Comparison of ENCODE assay signal across 10 cellular contexts in the genomic region with DNA sequence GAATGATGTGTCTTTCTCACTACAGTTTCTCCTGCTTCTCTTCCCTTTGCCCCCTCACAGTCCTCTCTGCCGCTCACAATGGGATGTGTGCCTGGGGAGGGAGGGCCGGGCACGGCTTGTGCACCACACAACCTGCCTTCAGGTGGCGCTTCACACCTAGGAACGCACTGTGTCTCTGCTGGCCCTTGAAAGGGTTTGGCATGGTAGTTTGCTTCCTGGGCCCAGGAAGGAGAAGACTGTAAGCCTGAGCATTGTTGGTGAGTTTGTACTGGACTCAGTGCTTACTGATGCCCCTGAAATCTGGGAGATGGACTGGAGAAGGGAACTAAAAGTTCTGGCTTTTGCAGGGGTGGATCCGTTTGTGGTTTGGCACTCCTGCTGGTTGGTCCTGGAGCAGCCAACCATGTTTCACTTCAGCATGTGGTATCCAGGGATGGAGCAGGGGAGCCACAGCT. TPM values are rescaled to one million over a fixed set of nuclear protein-coding genes. Genes with fewer than 3 reads are reported as not detected.
A peak's percentile ranks its signal among the peaks of the same experiment; 100 is the strongest.
DNase-seq lines count a peak whose midpoint lies in the region; ATAC-seq, FAIRE-seq and TF ChIP-seq lines count a peak whose summit lies in the region.
"Had no signal": no experiment of that assay in that cellular context is flagged by ENCODE, and none has a peak within 500 bp of the region (broad histone marks: within the 10 kb centered on the region; RNA-seq: fewer than 3 reads in every experiment).

No MANE protein-coding gene starts in this region.

- in situ Hi-C loops in SK-MEL-5 (cut with HindIII; ENCODE audit: low pct_unique_long_range_greater_than_20kb, low sequenced_read_pairs), result no loop called here

- H3K27ac ChIP-seq in A673 (ENCODE audit: low read depth, low read length, poor library complexity, severe bottlenecking), result no peak overlapping the region
- no peak overlapping the region for H3K27ac ChIP-seq in substantia nigra (ENCODE audit: low read depth, low read length, poor library complexity, severe bottlenecking)
- no peak overlapping the region for H3K27ac ChIP-seq in CD4-positive, alpha-beta T cell (ENCODE audit: low read depth, low read length)

- H3K4me3 ChIP-seq in A673 (ENCODE audit: low read depth, low read length, poor library complexity, severe bottlenecking) (no peak overlapping the region), GM12875 (ENCODE audit: low read depth, low read length) (no peak overlapping the region)
- H3K4me3 ChIP-seq: smooth muscle cell had no signal

- H3K27me3 ChIP-seq in A673 (replicated peaks; ENCODE audit: insufficient read depth, low read depth, low read length, poor library complexity), result no peaks in the 10 kb centered on the region
- no peaks in the 10 kb centered on the region for H3K27me3 ChIP-seq in CD4-positive, alpha-beta T cell (ENCODE audit: control insufficient read depth, insufficient read depth, low read length)

- no peaks in the 10 kb centered on the region for H3K36me3 Mint-ChIP-seq in CD4-positive, alpha-beta T cell (ENCODE audit: low read depth)

- no peaks in the 10 kb centered on the region for H3K9me3 Mint-ChIP-seq in CD4-positive, alpha-beta T cell

- H3K27me3 Mint-ChIP-seq in CD4-positive, alpha-beta T cell, result no peaks in the 10 kb centered on the region

- no peaks in the 10 kb centered on the region for H3K9me3 ChIP-seq in A673 (ENCODE audit: low read depth, low read length, poor library complexity, severe bottlenecking)
- no peaks in the 10 kb centered on the region for H3K9me3 ChIP-seq in CD4-positive, alpha-beta T cell (ENCODE audit: control insufficient read depth, low read length)

- ATAC-seq in CD4-positive, alpha-beta T cell (ENCODE audit: poor library complexity), result no peak

- FAIRE-seq in H54 (lab: Jason Lieb, UNC), result no peak
- FAIRE-seq: GM18507 had no signal

- CTCF ChIA-PET in A673 (lab: Charles Lee), result no interaction called here
- CTCF ChIA-PET in CD4-positive, alpha-beta T cell (lab: Charles Lee), result no interaction called here

- BruUV-seq in A673 (replicated peaks; lab: Mats Ljungman, UMichigan), result no TSS peak

- TF ChIP-seq CTCF in A673 (conservative IDR thresholded peaks at IDR 0.05; ENCODE audit: low read depth, low read length) (peak; percentile 46), GM12875 (IDR thresholded peaks at IDR 0.05; ENCODE audit: borderline replicate concordance, insufficient read depth, low read depth, low read length) (peak; percentile 57)
- no peak for TF ChIP-seq CTCF in CD4-positive, alpha-beta T cell (IDR thresholded peaks at IDR 0.05)

- no peak for TF ChIP-seq POLR2A in H54 (IDR thresholded peaks at IDR 0.05; ENCODE audit: low read depth, low read length)

- intact Hi-C loops in A673 (cut with micrococcal nuclease; ENCODE audit: unreplicated experiment), result no loop called here
- intact Hi-C loops in CD4-positive, alpha-beta T cell (cut with DNase I, micrococcal nuclease), result no loop called here

- no peak overlapping the region for H3K27ac Mint-ChIP-seq in CD4-positive, alpha-beta T cell

- DNase-seq in A673 (ENCODE audit: low spot score) (peak; percentile 32), SK-MEL-5 (ENCODE audit: low read depth, low spot score) (peak; percentile 65), iPS-NIHi11 (ENCODE audit: low spot score) (peak; percentile 82), H54 (ENCODE audit: insufficient read length, low spot score) (no peak), substantia nigra (lab: John Stamatoyannopoulos, UW) (no peak), T-helper 9 cell (no peak)
- no peak for DNase-seq in CD4-positive, alpha-beta T cell

- H3K36me3 ChIP-seq in A673 (ENCODE audit: insufficient read depth, low read length, poor library complexity, severe bottlenecking), result no peaks in the 10 kb centered on the region

- POLR2A ChIA-PET in A673 (lab: Charles Lee; ENCODE audit: low non-redundant PET), result no interaction called here
- POLR2A ChIA-PET in CD4-positive, alpha-beta T cell (lab: Charles Lee), result no interaction called here

- no peak overlapping the region for H3K4me3 Mint-ChIP-seq in CD4-positive, alpha-beta T cell

- no peaks in the 10 kb centered on the region for H3K4me1 Mint-ChIP-seq in CD4-positive, alpha-beta T cell (ENCODE audit: low read depth)

- no peaks in the 10 kb centered on the region for H3K4me1 ChIP-seq in A673 (ENCODE audit: insufficient read depth, low read length, poor library complexity, severe bottlenecking)

RNA-seq across cellular contexts. Expression of gene ALPK3, which starts 9.2 kb away (rescaled TPM):
- 0.67 and 0.70 TPM in 2 replicates for total RNA-seq in A673 (2021)
- total RNA-seq in SK-MEL-5 (2014; rRNA removed; shearing (Covaris generic)), result 0.03 TPM in 2 replicates
- 0.01 and 0.11 TPM in 2 replicates for polyA plus RNA-seq in SK-MEL-5 (2015; cell fraction: cytosol; rRNA removed)
- 0.11 and 0.21 TPM in 2 replicates for polyA plus RNA-seq in SK-MEL-5 (2015; cell fraction: nucleus; rRNA removed)
- under 1 TPM; 0.14 TPM for total RNA-seq in CD4-positive, alpha-beta T cell

RNA-seq across cellular contexts. Expression of gene SLC28A1, which starts 58.1 kb away (rescaled TPM):
- total RNA-seq in A673 (2021), result not detected in 2 replicates
- total RNA-seq in SK-MEL-5 (2014; rRNA removed; shearing (Covaris generic)), result not detected in 2 replicates
- polyA plus RNA-seq in SK-MEL-5 (2015; cell fraction: cytosol; rRNA removed), result not detected in 2 replicates
- not detected in 2 replicates for polyA plus RNA-seq in SK-MEL-5 (2015; cell fraction: nucleus; rRNA removed)
- not detected for total RNA-seq in CD4-positive, alpha-beta T cell
- total RNA-seq: smooth muscle cell had no signal

Comparison
In these comparisons a context has a peak if more than half of its experiments do, and no peak if none do; other contexts are left out.
1. DNase-seq: peak in A673 (single experiment), SK-MEL-5 (single experiment) and iPS-NIHi11 (single experiment); none in H54 (single experiment), substantia nigra (0 of 49), CD4-positive, alpha-beta T cell (0 of 10) and T-helper 9 cell (single experiment).